In genomic region chr1:25011270-25011669, GRCh38 we compare ENCODE assay signal across 25 cellular contexts.
"Had no signal": no experiment of that assay in that cellular context is flagged by ENCODE, and none has a peak within 500 bp of the region (broad histone marks: within the 10 kb centered on the region; RNA-seq: fewer than 3 reads in every experiment).

No MANE protein-coding gene starts in this region.

- H3K36me3 ChIP-seq: esophagus muscularis mucosa, gastroesophageal sphincter, heart left ventricle, ovary, sigmoid colon, suprapubic skin, transverse colon, upper lobe of right lung, uterus had no signal

- H3K4me3 ChIP-seq: esophagus muscularis mucosa, gastroesophageal sphincter, heart left ventricle, hepatocyte, lung, ovary, psoas muscle, sigmoid colon, suprapubic skin, transverse colon, upper lobe of right lung, uterus had no signal

- H3K27ac Mint-ChIP-seq: memory B cell, natural killer cell had no signal

- H3K4me3 Mint-ChIP-seq: memory B cell; natural killer cell; stimulated activated naive B cell treated with anti-CD40 and anti-IgM and Interleukin-4, amounts not matched to agents 10 μg/mL and 1 μg/mL and 100 μg/mL, for 72 hours; stimulated activated naive CD8-positive, alpha-beta T cell treated with anti-CD3 and anti-CD28 coated beads, Interleukin-15, Interleukin-2, amounts not matched to agents 100 ng/mL and 50 ng/mL, for 24 hours had no signal

- H3K27me3 ChIP-seq: ovary, uterus had no signal

- H3K9me3 ChIP-seq: esophagus muscularis mucosa, heart left ventricle, ovary, psoas muscle, sigmoid colon, suprapubic skin, transverse colon, upper lobe of right lung, uterus had no signal

- DNase-seq: dermis blood vessel endothelial cell; effector memory CD4-positive, alpha-beta T cell; foreskin keratinocyte; heart left ventricle; kidney; natural killer cell; occipital lobe; ovary; posterior cingulate gyrus; psoas muscle; sigmoid colon; stimulated activated CD4-positive, alpha-beta T cell treated with anti-CD3 and anti-CD28 coated beads, Interleukin-2, amount 100 ng/mL, for 24 hours; stimulated activated CD4-positive, alpha-beta T cell treated with anti-CD3 and anti-CD28 coated beads, Interleukin-4, amount 100 ng/mL, for 24 hours; stimulated activated naive B cell treated with anti-CD40 and anti-IgM and Interleukin-4, amounts not matched to agents 10 μg/mL and 1 μg/mL and 100 μg/mL, for 72 hours; transverse colon; upper lobe of right lung; uterus had no signal

- H3K9me3 Mint-ChIP-seq: memory B cell; natural killer cell; stimulated activated naive B cell treated with anti-CD40 and anti-IgM and Interleukin-4, amounts not matched to agents 10 μg/mL and 1 μg/mL and 100 μg/mL, for 72 hours; stimulated activated naive CD8-positive, alpha-beta T cell treated with anti-CD3 and anti-CD28 coated beads, Interleukin-15, Interleukin-2, amounts not matched to agents 100 ng/mL and 50 ng/mL, for 24 hours had no signal

- H3K36me3 Mint-ChIP-seq: memory B cell; natural killer cell; stimulated activated naive B cell treated with anti-CD40 and anti-IgM and Interleukin-4, amounts not matched to agents 10 μg/mL and 1 μg/mL and 100 μg/mL, for 72 hours had no signal

- H3K4me1 ChIP-seq: foreskin keratinocyte, psoas muscle, uterus had no signal

- ATAC-seq: foreskin keratinocyte, gastroesophageal sphincter, heart left ventricle, natural killer cell, psoas muscle, right cardiac atrium, upper lobe of right lung had no signal

- H3K27me3 Mint-ChIP-seq: memory B cell; stimulated activated naive CD8-positive, alpha-beta T cell treated with anti-CD3 and anti-CD28 coated beads, Interleukin-15, Interleukin-2, amounts not matched to agents 100 ng/mL and 50 ng/mL, for 24 hours had no signal
